Comparison of ENCODE assay signal across 8 cellular contexts in genomic region chr16:29290631-29291247, GRCh38.
DNase-seq lines count a peak whose midpoint lies in the region; ATAC-seq and TF ChIP-seq lines count a peak whose summit lies in the region.

No MANE protein-coding gene starts in this region.

- ATAC-seq in GM18867 (IDR thresholded peaks at IDR 0.05; ENCODE audit: unreplicated experiment): peak; percentile 70
- peak; percentile 64 for ATAC-seq in HG03280 (IDR thresholded peaks at IDR 0.05; ENCODE audit: unreplicated experiment)
- peak; percentile 73 to 83 (median 76) for ATAC-seq in T-cell (replicated peaks in 1 of 4)

- H3K27me3 ChIP-seq in adrenal gland (no peaks in the 10 kb centered on the region), right atrium auricular region (no peaks in the 10 kb centered on the region)

- H3K27ac Mint-ChIP-seq in T-cell: no peak overlapping the region

- peak in 1 of 6 experiments; percentile 13 for TF ChIP-seq CTCF in adrenal gland (IDR thresholded peaks at IDR 0.05)
- TF ChIP-seq CTCF in right atrium auricular region (IDR thresholded peaks at IDR 0.05): no peak
- TF ChIP-seq CTCF in retinal pigment epithelial cell (conservative IDR thresholded peaks at IDR 0.05; ENCODE audit: low read depth, low read length): no peak

- peaks cover under 1 to 7% (median 5%) of the 10 kb centered on the region in 3 donors for H3K4me1 Mint-ChIP-seq in T-cell

- WGBS in adrenal gland, 4 donors: 14 to 20% (median 20%) methylated on average over 10 to 21 of the region's 24 CpGs; no CpG with 5 or more reads in 1 of the 4 donors

- no peaks in the 10 kb centered on the region for H3K36me3 Mint-ChIP-seq in T-cell

- H3K9me3 ChIP-seq in adrenal gland (replicated peaks in 1 of 3): no peaks in the 10 kb centered on the region
- no peaks in the 10 kb centered on the region for H3K9me3 ChIP-seq in right atrium auricular region

- no peaks in the 10 kb centered on the region for H3K27me3 Mint-ChIP-seq in T-cell

- H3K9me3 Mint-ChIP-seq in T-cell: no peaks in the 10 kb centered on the region

- H3K4me3 ChIP-seq in adrenal gland (peak overlapping the region in 1 of 4 donors; percentile 17), right atrium auricular region (peak overlapping the region; percentile 17 to 29), retinal pigment epithelial cell (ENCODE audit: low read length) (peak overlapping the region; percentile 7)

- intact Hi-C loops in adrenal gland (cut with DNase I): no loop called here

- TF ChIP-seq POLR2A in adrenal gland (IDR thresholded peaks at IDR 0.05): peak in 1 of 2 donors; percentile 21

- POLR2A ChIA-PET in T-cell (lab: Charles Lee): no interaction called here

- H3K4me1 ChIP-seq in adrenal gland (replicated peaks in 1 of 2): peaks cover 10 to 17% of the 10 kb centered on the region in 2 donors
- peaks cover 0 to 51% of the 10 kb centered on the region in 2 donors for H3K4me1 ChIP-seq in right atrium auricular region

- H3K36me3 ChIP-seq in adrenal gland (replicated peaks in 1 of 2) (no peaks in the 10 kb centered on the region), right atrium auricular region (no peaks in the 10 kb centered on the region)

- H3K27ac ChIP-seq in adrenal gland (peak overlapping the region in 3 of 5 donors; percentile 38 to 64 (median 61)), right atrium auricular region (peak overlapping the region; percentile 83)

- peak; percentile 98 for DNase-seq in A172 (ENCODE audit: low spot score)
- peak; percentile 10 to 69 (median 42) for DNase-seq in T-cell
- peak; percentile 95 to 99 (median 97) for DNase-seq in adrenal gland
- peak; percentile 99 for DNase-seq in right atrium auricular region (ENCODE audit: low spot score)
- DNase-seq in retinal pigment epithelial cell (ENCODE audit: low read depth): peak; percentile 84
- DNase-seq in NCI-H526 (lab: John Stamatoyannopoulos, UW): no peak

- H3K4me3 Mint-ChIP-seq in T-cell: peak overlapping the region; percentile 32 to 61 (median 36)

- CTCF ChIA-PET in T-cell (lab: Charles Lee): no interaction called here

Comparison
In these comparisons a context has a peak if more than half of its experiments do, and no peak if none do; other contexts are left out.
1. DNase-seq: peak in A172 (single experiment), T-cell (34 of 34), adrenal gland (7 of 7), right atrium auricular region (single experiment) and retinal pigment epithelial cell (single experiment); none in NCI-H526 (0 of 2).
2. Peak in every context shown above with its lines, with median percentiles within 50 percentile points of each other: ATAC-seq.